In genomic region chr2:73111300-73112025, GRCh38 we compare ENCODE assay signal across 1 cellular context.
A peak's percentile ranks its signal among the peaks of the same experiment; 100 is the strongest.
TF ChIP-seq lines count a peak whose summit lies in the region.

No MANE protein-coding gene starts in this region.

TF ChIP-seq in HepG2, 621 proteins besides CTCF, POLR2A, EP300 and RAD21 (continued from another document and continues in another):
- TF ChIP-seq ZNF318 (CRISPR knock-in tag; IDR thresholded peaks at IDR 0.05), result 0 out of 2 replicates have a peak, but pooled peaks have one; percentile 63
- TF ChIP-seq ZBTB40 (IDR thresholded peaks at IDR 0.05), result no peak
- no peak for TF ChIP-seq ZBTB40 (CRISPR knock-in tag; IDR thresholded peaks at IDR 0.05)
- no peak for TF ChIP-seq ZNF281 (CRISPR knock-in tag; IDR thresholded peaks at IDR 0.05; ENCODE audit: borderline replicate concordance)
- peak; percentile 29; the same call in 1 of the 2 replicates for TF ChIP-seq ARHGAP35 (CRISPR knock-in tag; IDR thresholded peaks at IDR 0.05; ENCODE audit: borderline replicate concordance)
- TF ChIP-seq ETV5 (CRISPR knock-in tag; IDR thresholded peaks at IDR 0.05; ENCODE audit: borderline replicate concordance), result 0 out of 2 replicates have a peak, but pooled peaks have one; percentile 7
- TF ChIP-seq ZBTB14 (CRISPR knock-in tag; IDR thresholded peaks at IDR 0.05), result no peak
- 0 out of 2 replicates have a peak, but pooled peaks have one; percentile 61 for TF ChIP-seq ZNF510 (CRISPR knock-in tag; IDR thresholded peaks at IDR 0.05; ENCODE audit: low read depth)
- no peak for TF ChIP-seq ZNF761 (CRISPR knock-in tag; conservative IDR thresholded peaks at IDR 0.05)
- no peak for TF ChIP-seq ZNF350 (CRISPR knock-in tag; IDR thresholded peaks at IDR 0.05; ENCODE audit: borderline replicate concordance, low read depth)
- no peak for TF ChIP-seq FOXO4 (CRISPR knock-in tag; conservative IDR thresholded peaks at IDR 0.05)
- no peak for TF ChIP-seq ZFP36L1 (CRISPR knock-in tag; IDR thresholded peaks at IDR 0.05)
- no peak for TF ChIP-seq SIX1 (CRISPR knock-in tag; IDR thresholded peaks at IDR 0.05; ENCODE audit: borderline replicate concordance)
- TF ChIP-seq KDM2A (CRISPR knock-in tag; IDR thresholded peaks at IDR 0.05; ENCODE audit: borderline replicate concordance, low read depth), result peak; percentile 3; the same call in 1 of the 2 replicates
- TF ChIP-seq PAXIP1 (CRISPR knock-in tag; conservative IDR thresholded peaks at IDR 0.05), result 0 out of 2 replicates have a peak, but pooled peaks have one; percentile 25
- 0 out of 2 replicates have a peak, but pooled peaks have one; percentile 25 for TF ChIP-seq THRA (CRISPR knock-in tag; IDR thresholded peaks at IDR 0.05; ENCODE audit: borderline replicate concordance)
